Comparison of ENCODE assay signal across 13 cellular contexts in genomic region chr7:57308631-57309408, GRCh38.
A peak's percentile ranks its signal among the peaks of the same experiment; 100 is the strongest.
DNase-seq lines count a peak whose midpoint lies in the region; ATAC-seq, FAIRE-seq and TF ChIP-seq lines count a peak whose summit lies in the region.
"Had no signal": no experiment of that assay in that cellular context is flagged by ENCODE, and none has a peak within 500 bp of the region (broad histone marks: within the 10 kb centered on the region; RNA-seq: fewer than 3 reads in every experiment).

No MANE protein-coding gene starts in this region.

- H3K9me3 Mint-ChIP-seq in activated T-cell treated with anti-CD3 and anti-CD28 coated beads, Interleukin-2, amount 50 U/mL, for 4 hours, result peaks cover 30% of the 10 kb centered on the region

- H3K4me1 ChIP-seq in KMS-11 (ENCODE audit: low read depth, poor library complexity, severe bottlenecking) (no peaks in the 10 kb centered on the region), K562 (replicated peaks in 1 of 2; ENCODE audit: control insufficient read depth in 2 of 2, insufficient read depth in 2 of 2, low read length in 2 of 2) (no peaks in the 10 kb centered on the region), small intestine (ENCODE audit: control insufficient read depth in 2 of 2, insufficient read depth in 1 of 2, low read depth in 1 of 2, low read length in 1 of 2) (no peaks in the 10 kb centered on the region)

- 2% methylated on average over 19 of the region's 20 CpGs for WGBS in K562 (ENCODE audit: insufficient coverage, low coverage, missing lambda C conversion rate)
- 65 to 69% (median 67%) methylated on average over 20 of the region's 20 CpGs for WGBS in small intestine, 3 donors

- H3K36me3 ChIP-seq in KMS-11 (ENCODE audit: insufficient read depth), result no peaks in the 10 kb centered on the region
- H3K36me3 ChIP-seq in K562 (ENCODE audit: control insufficient read depth, insufficient read depth, low read length), result no peaks in the 10 kb centered on the region
- no peaks in the 10 kb centered on the region for H3K36me3 ChIP-seq in small intestine (ENCODE audit: control insufficient read depth in 2 of 2, insufficient read depth in 2 of 2, low read length in 2 of 2)

- H3K36me3 Mint-ChIP-seq in activated T-cell treated with anti-CD3 and anti-CD28 coated beads, Interleukin-2, amount 50 U/mL, for 4 hours (ENCODE audit: insufficient read depth), result no peaks in the 10 kb centered on the region
- H3K36me3 Mint-ChIP-seq: CD8-positive, alpha-beta memory T cell had no signal

- in situ Hi-C loops in K562 (cut with MboI), result no loop called here

- H3K4me1 Mint-ChIP-seq in activated T-cell treated with anti-CD3 and anti-CD28 coated beads, Interleukin-2, amount 50 U/mL, for 4 hours (ENCODE audit: low read depth), result no peaks in the 10 kb centered on the region
- H3K4me1 Mint-ChIP-seq: CD8-positive, alpha-beta memory T cell had no signal

- H4K20me1 ChIP-seq in KMS-11 (ENCODE audit: insufficient read depth), result no peaks in the 10 kb centered on the region
- H4K20me1 ChIP-seq in K562 (replicated peaks; ENCODE audit: control insufficient read depth, insufficient read depth, low read length), result no peaks in the 10 kb centered on the region

- FAIRE-seq in K562 (lab: Jason Lieb, UNC) (no peak), urothelium cell line (lab: Jason Lieb, UNC) (no peak), small intestine (lab: Jason Lieb, UNC) (no peak)

- TF ChIP-seq POLR2A in K562 (conservative IDR thresholded peaks at IDR 0.05), result no peak

- H3K79me2 ChIP-seq in KMS-11 (ENCODE audit: insufficient read depth, low read depth) (no peaks in the 10 kb centered on the region), K562 (ENCODE audit: control insufficient read depth, insufficient read depth, low read length) (no peaks in the 10 kb centered on the region)

- H2AFZ ChIP-seq in KMS-11 (ENCODE audit: low read depth) (no peak overlapping the region), K562 (ENCODE audit: low read depth, low read length) (no peak overlapping the region)

- H3K27me3 Mint-ChIP-seq in activated T-cell treated with anti-CD3 and anti-CD28 coated beads, Interleukin-2, amount 50 U/mL, for 4 hours (ENCODE audit: low read depth), result no peaks in the 10 kb centered on the region
- H3K27me3 Mint-ChIP-seq: activated T-cell treated with anti-CD3 and anti-CD28 coated beads, Interleukin-2, amount 50 U/mL, for 24 hours had no signal

- peak; percentile 62 for TF ChIP-seq CTCF in KMS-11 (conservative IDR thresholded peaks at IDR 0.05; ENCODE audit: low read depth, low read length)
- peak in 2 of 3 experiments; percentile 32 to 44; a peak in 3 of 6 replicates for TF ChIP-seq CTCF in K562 (IDR thresholded peaks at IDR 0.05 in 2 of 3, conservative IDR thresholded peaks at IDR 0.05 in 1 of 3; ENCODE audit: insufficient read depth in 2 of 3, low read depth in 1 of 3, low read length in 3 of 3)

- H3K27ac ChIP-seq in KMS-11 (no peak overlapping the region), K562 (ENCODE audit: extremely low read depth, low read depth, low read length) (no peak overlapping the region), small intestine (ENCODE audit: low read depth in 1 of 2, low read length in 1 of 2) (no peak overlapping the region)

- H3K9me1 ChIP-seq in K562 (ENCODE audit: control insufficient read depth, insufficient read depth, low read length), result no peaks in the 10 kb centered on the region

- H3K4me3 Mint-ChIP-seq in activated T-cell treated with anti-CD3 and anti-CD28 coated beads, Interleukin-2, amount 50 U/mL, for 4 hours, result no peak overlapping the region
- H3K4me3 Mint-ChIP-seq: activated T-cell treated with anti-CD3 and anti-CD28 coated beads, Interleukin-2, amount 50 U/mL, for 24 hours; CD8-positive, alpha-beta memory T cell had no signal

- H3K4me2 ChIP-seq in KMS-11 (no peak overlapping the region), K562 (ENCODE audit: insufficient read depth, low read length) (no peak overlapping the region)

- no peak for TF ChIP-seq RAD21 in K562 (CRISPR knock-in tag; conservative IDR thresholded peaks at IDR 0.05 in 1 of 2, IDR thresholded peaks at IDR 0.05 in 1 of 2)

- CTCF ChIA-PET in K562 (lab: Yijun Ruan, JAX; ENCODE audit: low intra/inter-chr PET ratio), result no interaction called here

- BruUV-seq in K562 (replicated peaks; lab: Mats Ljungman, UMichigan), result no TSS peak

- DNase-seq in stimulated activated CD4-positive, alpha-beta T cell treated with anti-CD3 and anti-CD28 coated beads, Interleukin-15, amount 100 ng/mL, for 24 hours, result peak; percentile 19
- DNase-seq in stimulated activated CD4-positive, alpha-beta T cell treated with anti-CD3 and anti-CD28 coated beads, Interleukin-4, amount 100 ng/mL, for 4 hours, result no peak
- DNase-seq in K562 (ENCODE audit: extremely low read depth in 1 of 4, low spot score in 3 of 4) (peak; percentile 16 to 40 (median 34)), urothelium cell line (ENCODE audit: low spot score) (peak; percentile 23), small intestine (no peak), DMS153 treated with DMSO at 0.1 percent for 48 hours (lab: John Stamatoyannopoulos, UW; ENCODE audit: unreplicated experiment) (no peak)
- no peak for DNase-seq in activated T-cell treated with anti-CD3 and anti-CD28 coated beads, Interleukin-2, amount 50 U/mL, for 4 hours
- DNase-seq: activated T-cell treated with anti-CD3 and anti-CD28 coated beads, Interleukin-2, amount 50 U/mL, for 24 hours; CD8-positive, alpha-beta memory T cell; NCI-H1436; NK-92 treated with Interleukin-12 subunit alpha and Interleukin-12 subunit beta, amount 100 ng/mL, for 24 hours; T1000 had no signal

- H3K9me3 ChIP-seq in K562 (replicated peaks; ENCODE audit: control insufficient read depth, insufficient read depth, low read depth, low read length) (no peaks in the 10 kb centered on the region), small intestine (ENCODE audit: control insufficient read depth, low read depth) (peaks cover 6% of the 10 kb centered on the region)

- TF ChIP-seq EP300 in K562 (IDR thresholded peaks at IDR 0.05; ENCODE audit: low read length), result no peak

- no peaks in the 10 kb centered on the region for H3K27me3 ChIP-seq in KMS-11 (ENCODE audit: insufficient read depth, low read depth)
- H3K27me3 ChIP-seq in K562 (ENCODE audit: control insufficient read depth in 2 of 2, insufficient read depth in 2 of 2, low read length in 2 of 2), result no peaks in the 10 kb centered on the region
- no peaks in the 10 kb centered on the region for H3K27me3 ChIP-seq in small intestine (ENCODE audit: control insufficient read depth in 2 of 2, insufficient read depth in 2 of 2, low read length in 2 of 2)

- H3K9ac ChIP-seq in KMS-11, result no peak overlapping the region
- no peak overlapping the region for H3K9ac ChIP-seq in K562 (ENCODE audit: insufficient read depth in 1 of 2, low read depth in 2 of 2, low read length in 2 of 2)

- H3K4me3 ChIP-seq in KMS-11 (IDR thresholded peaks at IDR 0.05; ENCODE audit: insufficient read depth, low read depth, low read length), result no peak overlapping the region
- no peak overlapping the region for H3K4me3 ChIP-seq in K562
- H3K4me3 ChIP-seq in small intestine (ENCODE audit: low read depth in 1 of 2, low read length in 2 of 2), result no peak overlapping the region

- intact Hi-C loops in K562 (cut with micrococcal nuclease), result no loop called here

- 0 out of 3 replicates have a peak, but pooled peaks have one; percentile 49 for ATAC-seq in K562
- ATAC-seq in activated T-cell treated with anti-CD3 and anti-CD28 coated beads, Interleukin-2, amount 50 U/mL, for 4 hours, result no peak

- POLR2A ChIA-PET in K562 (lab: Yijun Ruan, JAX), result no interaction called here

TF ChIP-seq in K562, 482 proteins besides CTCF, POLR2A, EP300 and RAD21:
- TF ChIP-seq SMC3 (conservative IDR thresholded peaks at IDR 0.05; ENCODE audit: insufficient read depth, low read depth, low read length), result 0 out of 2 replicates have a peak, but pooled peaks have one; percentile 6
- TF ChIP-seq, protein P1, sequence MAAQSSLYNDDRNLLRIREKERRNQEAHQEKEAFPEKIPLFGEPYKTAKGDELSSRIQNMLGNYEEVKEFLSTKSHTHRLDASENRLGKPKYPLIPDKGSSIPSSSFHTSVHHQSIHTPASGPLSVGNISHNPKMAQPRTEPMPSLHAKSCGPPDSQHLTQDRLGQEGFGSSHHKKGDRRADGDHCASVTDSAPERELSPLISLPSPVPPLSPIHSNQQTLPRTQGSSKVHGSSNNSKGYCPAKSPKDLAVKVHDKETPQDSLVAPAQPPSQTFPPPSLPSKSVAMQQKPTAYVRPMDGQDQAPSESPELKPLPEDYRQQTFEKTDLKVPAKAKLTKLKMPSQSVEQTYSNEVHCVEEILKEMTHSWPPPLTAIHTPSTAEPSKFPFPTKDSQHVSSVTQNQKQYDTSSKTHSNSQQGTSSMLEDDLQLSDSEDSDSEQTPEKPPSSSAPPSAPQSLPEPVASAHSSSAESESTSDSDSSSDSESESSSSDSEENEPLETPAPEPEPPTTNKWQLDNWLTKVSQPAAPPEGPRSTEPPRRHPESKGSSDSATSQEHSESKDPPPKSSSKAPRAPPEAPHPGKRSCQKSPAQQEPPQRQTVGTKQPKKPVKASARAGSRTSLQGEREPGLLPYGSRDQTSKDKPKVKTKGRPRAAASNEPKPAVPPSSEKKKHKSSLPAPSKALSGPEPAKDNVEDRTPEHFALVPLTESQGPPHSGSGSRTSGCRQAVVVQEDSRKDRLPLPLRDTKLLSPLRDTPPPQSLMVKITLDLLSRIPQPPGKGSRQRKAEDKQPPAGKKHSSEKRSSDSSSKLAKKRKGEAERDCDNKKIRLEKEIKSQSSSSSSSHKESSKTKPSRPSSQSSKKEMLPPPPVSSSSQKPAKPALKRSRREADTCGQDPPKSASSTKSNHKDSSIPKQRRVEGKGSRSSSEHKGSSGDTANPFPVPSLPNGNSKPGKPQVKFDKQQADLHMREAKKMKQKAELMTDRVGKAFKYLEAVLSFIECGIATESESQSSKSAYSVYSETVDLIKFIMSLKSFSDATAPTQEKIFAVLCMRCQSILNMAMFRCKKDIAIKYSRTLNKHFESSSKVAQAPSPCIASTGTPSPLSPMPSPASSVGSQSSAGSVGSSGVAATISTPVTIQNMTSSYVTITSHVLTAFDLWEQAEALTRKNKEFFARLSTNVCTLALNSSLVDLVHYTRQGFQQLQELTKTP (IDR thresholded peaks at IDR 0.05; ENCODE audit: low read depth in 1 of 2, partially characterized antibody in 2 of 2), result no peak

Comparison
In these comparisons a context has a peak if more than half of its experiments do, and no peak if none do; other contexts are left out.
1. DNase-seq: peak in stimulated activated CD4-positive, alpha-beta T cell treated with anti-CD3 and anti-CD28 coated beads, Interleukin-15, amount 100 ng/mL, for 24 hours (single experiment), K562 (4 of 4) and urothelium cell line (single experiment); none in stimulated activated CD4-positive, alpha-beta T cell treated with anti-CD3 and anti-CD28 coated beads, Interleukin-4, amount 100 ng/mL, for 4 hours (0 of 2), small intestine (single experiment), DMS153 treated with DMSO at 0.1 percent for 48 hours (single experiment) and activated T-cell treated with anti-CD3 and anti-CD28 coated beads, Interleukin-2, amount 50 U/mL, for 4 hours (single experiment).